In the genomic region with DNA sequence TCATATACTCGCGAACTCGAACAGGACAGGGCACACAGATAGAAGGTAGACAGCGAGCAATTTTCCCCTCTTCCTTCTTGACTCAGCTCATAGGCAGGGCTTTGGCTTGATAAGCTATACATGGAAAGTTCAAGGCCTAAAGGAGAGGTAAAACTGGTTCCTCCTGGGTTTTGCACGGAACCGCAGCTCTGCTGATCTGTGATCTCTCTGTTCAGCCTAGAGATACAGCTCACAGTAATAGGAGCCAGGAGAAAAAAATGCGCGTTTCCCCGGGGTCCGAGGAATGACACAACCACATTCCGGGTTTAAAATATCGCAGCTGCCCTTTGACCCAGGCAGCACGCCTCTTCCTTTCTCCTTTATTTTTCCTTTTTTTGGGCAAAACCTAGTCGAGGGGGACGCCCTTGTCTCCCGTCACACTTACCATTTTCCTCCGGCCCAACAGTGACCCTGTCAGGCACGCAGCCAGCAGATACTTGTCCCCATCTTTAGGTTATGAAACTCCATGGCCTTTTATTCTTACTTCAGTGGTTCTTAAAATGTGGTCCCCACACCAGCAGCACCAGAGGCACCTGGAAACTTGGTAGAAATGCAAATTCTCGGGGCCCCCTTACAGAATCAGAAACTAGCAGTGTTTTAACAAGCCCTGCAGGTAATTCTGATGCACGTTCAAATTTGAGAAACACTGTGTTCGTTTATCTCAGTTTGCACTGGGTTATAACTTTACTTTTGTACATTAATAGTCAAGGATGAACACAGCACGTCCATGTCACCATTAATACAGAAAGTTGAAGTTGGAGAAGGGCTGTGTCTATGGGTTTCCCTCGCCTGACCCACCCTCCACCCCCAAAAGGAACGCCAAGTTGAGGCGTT, we compare ENCODE assay signal across 1 cellular context.
TF ChIP-seq lines count a peak whose summit lies in the region.

No MANE protein-coding gene starts in this region.

TF ChIP-seq in HEK293T, 16 proteins besides CTCF, POLR2A, EP300 and RAD21 (continued from another document):
- TF ChIP-seq, protein P1, sequence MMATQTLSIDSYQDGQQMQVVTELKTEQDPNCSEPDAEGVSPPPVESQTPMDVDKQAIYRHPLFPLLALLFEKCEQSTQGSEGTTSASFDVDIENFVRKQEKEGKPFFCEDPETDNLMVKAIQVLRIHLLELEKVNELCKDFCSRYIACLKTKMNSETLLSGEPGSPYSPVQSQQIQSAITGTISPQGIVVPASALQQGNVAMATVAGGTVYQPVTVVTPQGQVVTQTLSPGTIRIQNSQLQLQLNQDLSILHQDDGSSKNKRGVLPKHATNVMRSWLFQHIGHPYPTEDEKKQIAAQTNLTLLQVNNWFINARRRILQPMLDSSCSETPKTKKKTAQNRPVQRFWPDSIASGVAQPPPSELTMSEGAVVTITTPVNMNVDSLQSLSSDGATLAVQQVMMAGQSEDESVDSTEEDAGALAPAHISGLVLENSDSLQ (IDR thresholded peaks at IDR 0.05), result no peak
- no peak for TF ChIP-seq SP1 (IDR thresholded peaks at IDR 0.05)
- no peak for TF ChIP-seq L3MBTL2 (conservative IDR thresholded peaks at IDR 0.05)
- TF ChIP-seq ELF4 (IDR thresholded peaks at IDR 0.05), result no peak
- TF ChIP-seq TARDBP (IDR thresholded peaks at IDR 0.05), result no peak
- no peak for TF ChIP-seq FOXK2 (IDR thresholded peaks at IDR 0.05)
- no peak for TF ChIP-seq ZNF384 (IDR thresholded peaks at IDR 0.05)
- TF ChIP-seq BHLHE40 (IDR thresholded peaks at IDR 0.05; ENCODE audit: borderline replicate concordance), result no peak
- TF ChIP-seq HDGF (IDR thresholded peaks at IDR 0.05; ENCODE audit: borderline replicate concordance), result no peak
- TF ChIP-seq LEF1 (IDR thresholded peaks at IDR 0.05; ENCODE audit: borderline replicate concordance), result no peak
- no peak for TF ChIP-seq SUZ12 (IDR thresholded peaks at IDR 0.05)
- no peak for TF ChIP-seq FOXM1 (IDR thresholded peaks at IDR 0.05; ENCODE audit: borderline replicate concordance)
